22 cellular contexts compared by ENCODE assay signal in genomic region chr3:25380222-25380739, GRCh38. TPM values are rescaled to one million over a fixed set of nuclear protein-coding genes. Genes with fewer than 3 reads are reported as not detected.
DNase-seq lines count a peak whose midpoint lies in the region; ATAC-seq, FAIRE-seq and TF ChIP-seq lines count a peak whose summit lies in the region.
"Had no signal": no experiment of that assay in that cellular context is flagged by ENCODE, and none has a peak within 500 bp of the region (broad histone marks: within the 10 kb centered on the region; RNA-seq: fewer than 3 reads in every experiment).

No MANE protein-coding gene starts in this region.

- H3K36me3 ChIP-seq in H1 (ENCODE audit: control insufficient read depth in 2 of 4, insufficient read depth in 4 of 4, low read length in 3 of 4): no peaks in the 10 kb centered on the region
- no peaks in the 10 kb centered on the region for H3K36me3 ChIP-seq in mesenchymal stem cell (ENCODE audit: control insufficient read depth in 1 of 2, insufficient read depth in 2 of 2, low read depth in 1 of 2, low read length in 2 of 2)
- H3K36me3 ChIP-seq in small intestine (ENCODE audit: control insufficient read depth in 2 of 2, insufficient read depth in 2 of 2, low read length in 2 of 2): no peaks in the 10 kb centered on the region
- H3K36me3 ChIP-seq: neutrophil, right atrium auricular region had no signal

- TF ChIP-seq POLR2A in H1 (IDR thresholded peaks at IDR 0.05; ENCODE audit: control extremely low read depth in 1 of 2, low read depth in 2 of 2, low read length in 2 of 2): no peak

- H3K23ac ChIP-seq in H1 (ENCODE audit: insufficient read length) (no peak overlapping the region), mesenchymal stem cell (ENCODE audit: low read length in 2 of 2) (no peak overlapping the region)

- H3K23me2 ChIP-seq in H1 (ENCODE audit: low read depth, low read length): no peaks in the 10 kb centered on the region

- H3K79me2 ChIP-seq in H1 (ENCODE audit: control insufficient read depth in 1 of 2, insufficient read depth in 2 of 2, low read length in 2 of 2): no peaks in the 10 kb centered on the region

- H4K91ac ChIP-seq in H1 (replicated peaks; ENCODE audit: insufficient read length, low read length) (no peak overlapping the region), mesenchymal stem cell (ENCODE audit: low read length) (peak overlapping the region; percentile 72)

- H3K9me3 ChIP-seq in H1 (ENCODE audit: insufficient read depth in 2 of 2, low read depth in 1 of 2, low read length in 1 of 2) (no peaks in the 10 kb centered on the region), mesenchymal stem cell (ENCODE audit: control insufficient read depth, low read length) (no peaks in the 10 kb centered on the region), T-helper 17 cell (ENCODE audit: control insufficient read depth, low read length, poor library complexity, severe bottlenecking) (no peaks in the 10 kb centered on the region), small intestine (ENCODE audit: control insufficient read depth, low read depth) (no peaks in the 10 kb centered on the region)
- H3K9me3 ChIP-seq: neutrophil, right atrium auricular region, SK-N-SH had no signal

- H3K14ac ChIP-seq in H1 (ENCODE audit: insufficient read length) (no peak overlapping the region), mesenchymal stem cell (ENCODE audit: low read length in 2 of 2) (peak overlapping the region in 1 of 2 experiments; percentile 65)

- H3K4me2 ChIP-seq in H1 (ENCODE audit: insufficient read depth in 1 of 2, low read depth in 2 of 2, low read length in 2 of 2) (no peak overlapping the region), mesenchymal stem cell (ENCODE audit: low read length, poor library complexity, severe bottlenecking) (no peak overlapping the region)
- H3K4me2 ChIP-seq: KMS-11, SK-N-SH had no signal

- FAIRE-seq in H1 (lab: Jason Lieb, UNC) (no peak), small intestine (lab: Jason Lieb, UNC) (no peak)

- H2BK5ac ChIP-seq in H1 (ENCODE audit: low read depth, low read length) (no peak overlapping the region), mesenchymal stem cell (ENCODE audit: low read depth, low read length, poor library complexity, severe bottlenecking) (no peak overlapping the region)

- H3K27ac Mint-ChIP-seq in type B pancreatic cell (peak overlapping the region; percentile 57), T-helper 17 cell (no peak overlapping the region)
- H3K27ac Mint-ChIP-seq: activated B cell treated with CpG ODN at 0.5 μM for 24 hours; activated CD4-positive, alpha-beta memory T cell treated with anti-CD3 and anti-CD28 coated beads for 36 hours; CD8-positive, alpha-beta T cell had no signal

- H3K18ac ChIP-seq in H1 (ENCODE audit: extremely low read depth, low read length) (no peak overlapping the region), mesenchymal stem cell (ENCODE audit: low read depth in 1 of 2, low read length in 2 of 2) (peak overlapping the region; percentile 50 to 82)

- H3K4me3 Mint-ChIP-seq in type B pancreatic cell (peak overlapping the region; percentile 58), T-helper 17 cell (no peak overlapping the region)
- H3K4me3 Mint-ChIP-seq: activated B cell treated with CpG ODN at 0.5 μM for 24 hours; activated CD4-positive, alpha-beta memory T cell treated with anti-CD3 and anti-CD28 coated beads for 36 hours; CD8-positive, alpha-beta T cell; central memory CD8-positive, alpha-beta T cell had no signal

- no peaks in the 10 kb centered on the region for H3K27me3 ChIP-seq in H1 (replicated peaks in 1 of 4; ENCODE audit: control insufficient read depth in 3 of 4, extremely low read depth in 1 of 4, insufficient read depth in 3 of 4, low read length in 3 of 4)
- H3K27me3 ChIP-seq in mesenchymal stem cell (ENCODE audit: control insufficient read depth in 1 of 2, insufficient read depth in 1 of 2, low read length in 2 of 2): peaks cover 0 to 82% of the 10 kb centered on the region in 2 experiments
- H3K27me3 ChIP-seq in small intestine (ENCODE audit: control insufficient read depth in 2 of 2, insufficient read depth in 2 of 2, low read length in 2 of 2): no peaks in the 10 kb centered on the region
- H3K27me3 ChIP-seq: neutrophil, right atrium auricular region had no signal

- H3K27ac ChIP-seq in H1 (ENCODE audit: low read depth, low read length): no peak overlapping the region
- no peak overlapping the region for H3K27ac ChIP-seq in mesenchymal stem cell (ENCODE audit: low read length, poor library complexity, severe bottlenecking)
- H3K27ac ChIP-seq in small intestine (ENCODE audit: low read depth in 1 of 2, low read length in 1 of 2): no peak overlapping the region
- H3K27ac ChIP-seq: KMS-11, neutrophil, right atrium auricular region had no signal

- H3K4me1 Mint-ChIP-seq in type B pancreatic cell (ENCODE audit: unreplicated experiment): peaks cover 40% of the 10 kb centered on the region
- H3K4me1 Mint-ChIP-seq in T-helper 17 cell: no peaks in the 10 kb centered on the region
- H3K4me1 Mint-ChIP-seq: activated B cell treated with CpG ODN at 0.5 μM for 24 hours; central memory CD8-positive, alpha-beta T cell had no signal

- H2AFZ ChIP-seq in H1 (ENCODE audit: low read length): no peak overlapping the region
- peak overlapping the region; percentile 63 for H2AFZ ChIP-seq in mesenchymal stem cell (ENCODE audit: low read depth, low read length)

- H3K4me1 ChIP-seq in H1 (replicated peaks in 1 of 4; ENCODE audit: control insufficient read depth in 3 of 4, insufficient read depth in 4 of 4, low read length in 3 of 4): no peaks in the 10 kb centered on the region
- no peaks in the 10 kb centered on the region for H3K4me1 ChIP-seq in mesenchymal stem cell (ENCODE audit: control insufficient read depth, insufficient read depth, low read depth, low read length)
- no peaks in the 10 kb centered on the region for H3K4me1 ChIP-seq in small intestine (ENCODE audit: control insufficient read depth in 2 of 2, insufficient read depth in 1 of 2, low read depth in 1 of 2, low read length in 1 of 2)
- H3K4me1 ChIP-seq: right atrium auricular region had no signal

- no peak overlapping the region; the same call in 1 of the 2 replicates for H2AK5ac ChIP-seq in H1 (ENCODE audit: low read depth, low read length)
- no peak overlapping the region for H2AK5ac ChIP-seq in mesenchymal stem cell (ENCODE audit: low read length, severe bottlenecking)

- TF ChIP-seq EP300 in H1 (IDR thresholded peaks at IDR 0.05; ENCODE audit: borderline replicate concordance in 1 of 2, low read depth in 2 of 2, low read length in 2 of 2): no peak

- POLR2A ChIA-PET in H1 (lab: Charles Lee; ENCODE audit: partially characterized antibody): no interaction called here

- H3K9me3 Mint-ChIP-seq in type B pancreatic cell: no peaks in the 10 kb centered on the region
- H3K9me3 Mint-ChIP-seq: activated B cell treated with CpG ODN at 0.5 μM for 24 hours; activated CD4-positive, alpha-beta memory T cell treated with anti-CD3 and anti-CD28 coated beads for 36 hours had no signal

- no peaks in the 10 kb centered on the region for H4K20me1 ChIP-seq in H1 (replicated peaks in 1 of 2; ENCODE audit: control insufficient read depth in 1 of 2, insufficient read depth in 2 of 2, low read length in 2 of 2)

- TF ChIP-seq CTCF in H1 (IDR thresholded peaks at IDR 0.05; ENCODE audit: control extremely low read depth in 1 of 3, insufficient read depth in 1 of 3, low read depth in 1 of 3, low read length in 3 of 3) (no peak), type B pancreatic cell (conservative IDR thresholded peaks at IDR 0.05) (no peak)

- H3K56ac ChIP-seq in H1 (replicated peaks; ENCODE audit: insufficient read length, low read depth, low read length): no peak overlapping the region

- CTCF ChIA-PET in H1 (lab: Charles Lee; ENCODE audit: partially characterized antibody): no interaction called here

- H3K4me3 ChIP-seq in H1 (ENCODE audit: extremely low read depth in 1 of 4, insufficient read depth in 2 of 4, low read depth in 3 of 4, low read length in 4 of 4): no peak overlapping the region
- no peak overlapping the region for H3K4me3 ChIP-seq in mesenchymal stem cell (ENCODE audit: insufficient read depth in 1 of 2, low read depth in 1 of 2, low read length in 2 of 2)
- no peak overlapping the region for H3K4me3 ChIP-seq in small intestine (ENCODE audit: low read depth in 1 of 2, low read length in 2 of 2)
- H3K4me3 ChIP-seq: right atrium auricular region had no signal

- H2BK15ac ChIP-seq in H1 (ENCODE audit: low read length) (no peak overlapping the region), mesenchymal stem cell (ENCODE audit: low read depth, poor library complexity, severe bottlenecking) (no peak overlapping the region)

- no peak for TF ChIP-seq RAD21 in H1 (IDR thresholded peaks at IDR 0.05 in 1 of 2, conservative IDR thresholded peaks at IDR 0.05 in 1 of 2; ENCODE audit: low read depth in 2 of 2, low read length in 2 of 2)

- 84% methylated on average over 9 of the region's 9 CpGs; no CpG with 5 or more reads in 1 of the 2 experiments for WGBS in H1 (ENCODE audit: extremely low coverage in 1 of 2, insufficient coverage in 1 of 2, insufficient read length in 1 of 2, insufficient replicate concordance in 2 of 2, low coverage in 1 of 2, low lambda C conversion rate in 2 of 2, missing lambda C conversion rate in 1 of 2), 2 experiments
- 25% methylated on average over 9 of the region's 9 CpGs for WGBS in mesenchymal stem cell
- 54 to 74% (median 69%) methylated on average over 9 of the region's 9 CpGs for WGBS in small intestine, 3 donors

- H3K27me3 Mint-ChIP-seq in type B pancreatic cell: no peaks in the 10 kb centered on the region
- no peaks in the 10 kb centered on the region for H3K27me3 Mint-ChIP-seq in T-helper 17 cell
- H3K27me3 Mint-ChIP-seq: activated B cell treated with CpG ODN at 0.5 μM for 24 hours; activated CD4-positive, alpha-beta memory T cell treated with anti-CD3 and anti-CD28 coated beads for 36 hours; central memory CD8-positive, alpha-beta T cell had no signal

- H3K9ac ChIP-seq in H1 (replicated peaks in 1 of 4; ENCODE audit: extremely low read depth in 1 of 4, low read depth in 3 of 4, low read length in 3 of 4) (no peak overlapping the region), mesenchymal stem cell (ENCODE audit: low read length) (no peak overlapping the region)
- H3K9ac ChIP-seq: KMS-11, SK-N-SH had no signal

- H3K79me1 ChIP-seq in H1 (ENCODE audit: low read depth, low read length): no peaks in the 10 kb centered on the region
- no peaks in the 10 kb centered on the region for H3K79me1 ChIP-seq in mesenchymal stem cell (replicated peaks; ENCODE audit: low read length, poor library complexity, severe bottlenecking)

- no peak overlapping the region for H2BK20ac ChIP-seq in H1 (ENCODE audit: low read length)

- H4K8ac ChIP-seq in H1 (ENCODE audit: extremely low read depth, insufficient read depth, low read length) (no peak overlapping the region), mesenchymal stem cell (ENCODE audit: low read length) (no peak overlapping the region)

- no peak for ATAC-seq in T-helper 17 cell
- ATAC-seq: CD8-positive, alpha-beta T cell; left ventricle myocardium superior had no signal

- H2BK120ac ChIP-seq in H1 (replicated peaks; ENCODE audit: low read depth, low read length): no peak overlapping the region
- H2BK120ac ChIP-seq in mesenchymal stem cell (ENCODE audit: low read depth, low read length): peak overlapping the region; percentile 64

- H3K4ac ChIP-seq in H1 (replicated peaks; ENCODE audit: insufficient read length, low read depth, low read length) (no peak overlapping the region), mesenchymal stem cell (ENCODE audit: low read depth in 1 of 2, low read length in 2 of 2) (peak overlapping the region in 1 of 2 experiments; percentile 69)

- H4K5ac ChIP-seq in H1 (ENCODE audit: insufficient read length, low read depth, low read length): no peak overlapping the region

- peak; percentile 3 for DNase-seq in M059J (ENCODE audit: low read depth)
- no peak for DNase-seq in H1 (ENCODE audit: low read depth in 1 of 2, low spot score in 2 of 2)
- peak; percentile 45 for DNase-seq in mesenchymal stem cell
- peak; percentile 68 for DNase-seq in type B pancreatic cell (ENCODE audit: extremely low spot score, unreplicated experiment)
- DNase-seq in T-helper 17 cell: no peak
- DNase-seq in T-helper 1 cell: no peak
- DNase-seq in small intestine: no peak
- DNase-seq: activated B cell treated with CpG ODN at 0.5 μM for 24 hours; activated CD4-positive, alpha-beta memory T cell treated with anti-CD3 and anti-CD28 coated beads for 36 hours; activated T-cell treated with anti-CD3 and anti-CD28 coated beads for 4 hours; amygdala; CD8-positive, alpha-beta T cell; effector CD4-positive, alpha-beta T cell; erythroblast; GOT3; left ventricle myocardium superior; NCI-H1930; SK-N-SH had no signal

- no peak overlapping the region for H2BK12ac ChIP-seq in H1 (ENCODE audit: low read depth, low read length)
- H2BK12ac ChIP-seq in mesenchymal stem cell (ENCODE audit: low read length in 2 of 2): peak overlapping the region in 1 of 2 experiments; percentile 83

- no peaks in the 10 kb centered on the region for H3K36me3 Mint-ChIP-seq in type B pancreatic cell
- no peaks in the 10 kb centered on the region for H3K36me3 Mint-ChIP-seq in T-helper 17 cell (ENCODE audit: low read depth)
- H3K36me3 Mint-ChIP-seq: activated CD4-positive, alpha-beta memory T cell treated with anti-CD3 and anti-CD28 coated beads for 36 hours; CD8-positive, alpha-beta T cell had no signal

RNA-seq across cellular contexts. Expression of gene RARB, which starts 47.8 kb away (rescaled TPM):
- 37.1 and 40.2 TPM in 2 replicates for total RNA-seq in M059J (2014; rRNA removed; shearing (Covaris generic))
- 0.22 and 0.44 TPM in 2 replicates for total RNA-seq in H1 (2021; fragmentation: NEBNext Ultra II Directional; extraction: Animal tissue kit (Norgen Biotek cat#: 25700))
- 0.13 and 0.15 TPM in 2 replicates for polyA plus RNA-seq in H1 (2011; rRNA removed)
- polyA plus RNA-seq in H1 (2011; cell fraction: cytosol; rRNA removed): 0.10 TPM
- 0.20 TPM for polyA plus RNA-seq in H1 (2011; cell fraction: nucleus; rRNA removed)
- polyA plus RNA-seq in H1 (2012, experiment 1 of 2): 0.11 to 0.30 TPM (median 0.28 TPM) in 3 of 4 replicates, not detected in the other
- polyA plus RNA-seq in H1 (2012, experiment 2 of 2): not detected
- 0.14 TPM for polyA plus RNA-seq in H1 (2013, experiment 1 of 2)
- 0.15 TPM for polyA plus RNA-seq in H1 (2013, experiment 2 of 2)
- polyA minus RNA-seq in H1 (2011; rRNA and poly(A)+ RNA removed): 0.27 and 0.98 TPM in 2 replicates
- not detected for polyA minus RNA-seq in H1 (2011; cell fraction: cytosol; rRNA and poly(A)+ RNA removed)
- polyA minus RNA-seq in H1 (2011; cell fraction: nucleus; rRNA and poly(A)+ RNA removed): 1.2 TPM
- 1.1 TPM for polyA plus RNA-seq in mesenchymal stem cell (2013, experiment 1 of 2)
- 1.2 TPM for polyA plus RNA-seq in mesenchymal stem cell (2013, experiment 2 of 2)
- total RNA-seq in type B pancreatic cell (ENCODE audit: low replicate concordance): 13.3 and 28.2 TPM in 2 replicates
- not detected for total RNA-seq in T-helper 17 cell
- polyA plus RNA-seq in small intestine: 1 to 10 TPM in 1 of 3 donors, under 1 TPM in 2; 0.27 to 1.3 (median 0.45) TPM
- total RNA-seq: activated B cell treated with CpG ODN at 0.5 μM for 24 hours; activated CD4-positive, alpha-beta memory T cell treated with anti-CD3 and anti-CD28 coated beads for 36 hours; CD8-positive, alpha-beta T cell had no signal

Comparison
In these comparisons a context has a peak if more than half of its experiments do, and no peak if none do; other contexts are left out.
1. DNase-seq: peak in M059J (single experiment), mesenchymal stem cell (single experiment) and type B pancreatic cell (single experiment); none in H1 (0 of 2), T-helper 17 cell (0 of 3), T-helper 1 cell (0 of 5) and small intestine (single experiment).